ENCODE assay signal across 12 cellular contexts in genomic region chr2:8552264-8552913, GRCh38.
A peak's percentile ranks its signal among the peaks of the same experiment; 100 is the strongest.
DNase-seq lines count a peak whose midpoint lies in the region; ATAC-seq and TF ChIP-seq lines count a peak whose summit lies in the region.
"Had no signal": no experiment of that assay in that cellular context is flagged by ENCODE, and none has a peak within 500 bp of the region (broad histone marks: within the 10 kb centered on the region; RNA-seq: fewer than 3 reads in every experiment).

No MANE protein-coding gene starts in this region.

- H3K27me3 ChIP-seq in stomach (no peaks in the 10 kb centered on the region), thyroid gland (no peaks in the 10 kb centered on the region)

- peaks cover 16% of the 10 kb centered on the region for H3K4me1 Mint-ChIP-seq in activated B cell treated with CpG ODN at 0.5 μM for 24 hours

- DNase-seq in left ventricle myocardium superior, result peak; percentile 19
- DNase-seq in Right ventricle myocardium superior, result no peak
- DNase-seq in activated B cell treated with CpG ODN at 0.5 μM for 24 hours, result no peak
- peak; percentile 23 for DNase-seq in stomach
- DNase-seq in thyroid gland, result no peak
- DNase-seq in NCI-H1417 treated with DMSO at 0.1 percent for 48 hours (lab: John Stamatoyannopoulos, UW), result no peak
- no peak for DNase-seq in stimulated activated CD4-positive, alpha-beta T cell treated with anti-CD3 and anti-CD28 coated beads, Interleukin-4, amount 100 ng/mL, for 1 hour
- DNase-seq: NCI-H1048; NK-92 treated with Interleukin-12 subunit alpha and Interleukin-12 subunit beta, amount 100 ng/mL, for 24 hours had no signal

- H3K4me3 ChIP-seq in stomach, result no peak overlapping the region
- H3K4me3 ChIP-seq in thyroid gland (replicated peaks in 1 of 3), result no peak overlapping the region
- H3K4me3 ChIP-seq: skin epidermis had no signal

- intact Hi-C loops in left ventricle myocardium superior (cut with micrococcal nuclease), result no loop called here
- intact Hi-C loops in Right ventricle myocardium superior (cut with DNase I), result no loop called here
- intact Hi-C loops in activated B cell treated with CpG ODN at 0.5 μM for 24 hours (cut with micrococcal nuclease), result loop anchor here (1.0 kb wide), 1 partner anchor 24 kb away; no protein-coding TSS in a partner anchor
- intact Hi-C loops in stomach (cut with DNase I; ENCODE audit: low total_unique reads), result no loop called here
- intact Hi-C loops in thyroid gland (cut with DNase I), result no loop called here

- peaks cover 9% of the 10 kb centered on the region for H3K27me3 Mint-ChIP-seq in activated B cell treated with CpG ODN at 0.5 μM for 24 hours
- H3K27me3 Mint-ChIP-seq: brain had no signal

- peak overlapping the region; percentile 54 for H3K27ac Mint-ChIP-seq in activated B cell treated with CpG ODN at 0.5 μM for 24 hours

- H3K36me3 Mint-ChIP-seq in activated B cell treated with CpG ODN at 0.5 μM for 24 hours (ENCODE audit: low read depth), result no peaks in the 10 kb centered on the region

- peaks cover 3% of the 10 kb centered on the region for H3K9me3 Mint-ChIP-seq in activated B cell treated with CpG ODN at 0.5 μM for 24 hours

- H3K9me3 ChIP-seq in stomach (no peaks in the 10 kb centered on the region), thyroid gland (no peaks in the 10 kb centered on the region)

- TF ChIP-seq CTCF in activated B cell treated with CpG ODN at 0.5 μM for 24 hours (IDR thresholded peaks at IDR 0.05) (no peak), stomach (IDR thresholded peaks at IDR 0.05) (no peak), thyroid gland (IDR thresholded peaks at IDR 0.05) (no peak)

- no peak for TF ChIP-seq POLR2A in stomach (IDR thresholded peaks at IDR 0.05)
- no peak for TF ChIP-seq POLR2A in thyroid gland (IDR thresholded peaks at IDR 0.05)

- no peaks in the 10 kb centered on the region for H3K36me3 ChIP-seq in stomach
- no peaks in the 10 kb centered on the region for H3K36me3 ChIP-seq in thyroid gland

- no peaks in the 10 kb centered on the region for H3K4me1 ChIP-seq in stomach
- H3K4me1 ChIP-seq in thyroid gland, result peaks cover 19 to 20% of the 10 kb centered on the region in 2 donors

- POLR2A ChIA-PET in activated B cell treated with CpG ODN at 0.5 μM for 24 hours (lab: Charles Lee), result interaction anchor here (0.7 to 2.5 kb wide), 4 partner anchors 9 to 126 kb away, joined by 3 to 11 read pairs (median 6); no protein-coding TSS in a partner anchor

- TF ChIP-seq EP300 in stomach (IDR thresholded peaks at IDR 0.05), result no peak

- H3K27ac ChIP-seq in stomach (no peak overlapping the region), thyroid gland (no peak overlapping the region)
- H3K27ac ChIP-seq: skin epidermis had no signal

- WGBS in stomach, 5 donors, result 85 to 93% (median 91%) methylated on average over 18 of the region's 18 CpGs
- WGBS in thyroid gland, 2 donors, result 89 to 93% methylated on average over 18 of the region's 18 CpGs

- CTCF ChIA-PET in activated B cell treated with CpG ODN at 0.5 μM for 24 hours (lab: Charles Lee), result no interaction called here

- no peak for ATAC-seq in left ventricle myocardium superior
- no peak for ATAC-seq in Right ventricle myocardium superior (ENCODE audit: poor library complexity)
- ATAC-seq in HG02763 (IDR thresholded peaks at IDR 0.05; ENCODE audit: unreplicated experiment), result peak; percentile 29
- ATAC-seq in activated B cell treated with CpG ODN at 0.5 μM for 24 hours (ENCODE audit: low read depth), result peak; percentile 58

- peak overlapping the region; percentile 63 for H3K4me3 Mint-ChIP-seq in activated B cell treated with CpG ODN at 0.5 μM for 24 hours
- H3K4me3 Mint-ChIP-seq: brain had no signal

Comparison
In these comparisons a context has a peak if more than half of its experiments do, and no peak if none do; other contexts are left out.
1. DNase-seq: peak in left ventricle myocardium superior (single experiment) and stomach (single experiment); none in Right ventricle myocardium superior (single experiment), activated B cell treated with CpG ODN at 0.5 μM for 24 hours (single experiment), thyroid gland (0 of 2), NCI-H1417 treated with DMSO at 0.1 percent for 48 hours (single experiment) and stimulated activated CD4-positive, alpha-beta T cell treated with anti-CD3 and anti-CD28 coated beads, Interleukin-4, amount 100 ng/mL, for 1 hour (single experiment).
2. ATAC-seq: peak in HG02763 (single experiment) and activated B cell treated with CpG ODN at 0.5 μM for 24 hours (single experiment); none in left ventricle myocardium superior (single experiment) and Right ventricle myocardium superior (single experiment).